In genomic region chr20:3150908-3151307, GRCh38 we compare ENCODE assay signal across 1 cellular context.
TF ChIP-seq lines count a peak whose summit lies in the region.

No MANE protein-coding gene starts in this region.

TF ChIP-seq in HepG2, 621 proteins besides CTCF, POLR2A, EP300 and RAD21:
- no peak for TF ChIP-seq PCBP1 (IDR thresholded peaks at IDR 0.05; ENCODE audit: borderline replicate concordance, low read depth, low read length)
- TF ChIP-seq, protein P1, sequence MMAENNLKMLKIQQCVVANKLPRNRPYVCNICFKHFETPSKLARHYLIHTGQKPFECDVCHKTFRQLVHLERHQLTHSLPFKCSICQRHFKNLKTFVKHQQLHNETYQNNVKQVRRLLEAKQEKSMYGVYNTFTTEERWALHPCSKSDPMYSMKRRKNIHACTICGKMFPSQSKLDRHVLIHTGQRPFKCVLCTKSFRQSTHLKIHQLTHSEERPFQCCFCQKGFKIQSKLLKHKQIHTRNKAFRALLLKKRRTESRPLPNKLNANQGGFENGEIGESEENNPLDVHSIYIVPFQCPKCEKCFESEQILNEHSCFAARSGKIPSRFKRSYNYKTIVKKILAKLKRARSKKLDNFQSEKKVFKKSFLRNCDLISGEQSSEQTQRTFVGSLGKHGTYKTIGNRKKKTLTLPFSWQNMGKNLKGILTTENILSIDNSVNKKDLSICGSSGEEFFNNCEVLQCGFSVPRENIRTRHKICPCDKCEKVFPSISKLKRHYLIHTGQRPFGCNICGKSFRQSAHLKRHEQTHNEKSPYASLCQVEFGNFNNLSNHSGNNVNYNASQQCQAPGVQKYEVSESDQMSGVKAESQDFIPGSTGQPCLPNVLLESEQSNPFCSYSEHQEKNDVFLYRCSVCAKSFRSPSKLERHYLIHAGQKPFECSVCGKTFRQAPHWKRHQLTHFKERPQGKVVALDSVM (CRISPR knock-in tag; IDR thresholded peaks at IDR 0.05) = peak; percentile 62; the same call in 1 of the 2 replicates
